In genomic region chr18:55401638-55402191, GRCh38 we compare ENCODE assay signal across 10 cellular contexts.
A peak's percentile ranks its signal among the peaks of the same experiment; 100 is the strongest.
DNase-seq lines count a peak whose midpoint lies in the region; ATAC-seq and TF ChIP-seq lines count a peak whose summit lies in the region.
"Had no signal": no experiment of that assay in that cellular context is flagged by ENCODE, and none has a peak within 500 bp of the region (broad histone marks: within the 10 kb centered on the region; RNA-seq: fewer than 3 reads in every experiment).

No MANE protein-coding gene starts in this region.

- H3K4me1 ChIP-seq in ascending aorta = peaks cover 0 to 14% of the 10 kb centered on the region in 2 donors
- no peaks in the 10 kb centered on the region for H3K4me1 ChIP-seq in right cardiac atrium (ENCODE audit: control insufficient read depth, insufficient read depth, low read length)
- H3K4me1 ChIP-seq in rectal smooth muscle tissue (ENCODE audit: control insufficient read depth, insufficient read depth, low read length) = peaks cover 17% of the 10 kb centered on the region

- no peak overlapping the region for H3K4me3 Mint-ChIP-seq in activated T-cell treated with anti-CD3 and anti-CD28 coated beads, Interleukin-2, amount 50 U/mL, for 4 hours
- H3K4me3 Mint-ChIP-seq: stimulated activated naive B cell treated with anti-CD40 and anti-IgM and Interleukin-4, amounts not matched to agents 10 μg/mL and 1 μg/mL and 100 μg/mL, for 72 hours had no signal

- H3K36me3 ChIP-seq in ascending aorta (no peaks in the 10 kb centered on the region), rectal smooth muscle tissue (ENCODE audit: control insufficient read depth, insufficient read depth, low read length) (no peaks in the 10 kb centered on the region)

- H3K27ac ChIP-seq in ascending aorta = peak overlapping the region; percentile 65 to 72
- peak overlapping the region; percentile 90 for H3K27ac ChIP-seq in right cardiac atrium (ENCODE audit: low read length)
- H3K27ac ChIP-seq in rectal smooth muscle tissue (ENCODE audit: low read depth, low read length) = peak overlapping the region; percentile 79

- H3K9me3 Mint-ChIP-seq in activated T-cell treated with anti-CD3 and anti-CD28 coated beads, Interleukin-2, amount 50 U/mL, for 4 hours = no peaks in the 10 kb centered on the region
- H3K9me3 Mint-ChIP-seq: stimulated activated naive B cell treated with anti-CD40 and anti-IgM and Interleukin-4, amounts not matched to agents 10 μg/mL and 1 μg/mL and 100 μg/mL, for 72 hours had no signal

- H3K36me3 Mint-ChIP-seq in activated T-cell treated with anti-CD3 and anti-CD28 coated beads, Interleukin-2, amount 50 U/mL, for 4 hours (ENCODE audit: insufficient read depth) = no peaks in the 10 kb centered on the region

- ATAC-seq in right cardiac atrium (peak; percentile 73 to 78), HG03565 (IDR thresholded peaks at IDR 0.05; ENCODE audit: unreplicated experiment) (no peak), HG03196 (IDR thresholded peaks at IDR 0.05; ENCODE audit: unreplicated experiment) (no peak)
- no peak for ATAC-seq in activated T-cell treated with anti-CD3 and anti-CD28 coated beads, Interleukin-2, amount 50 U/mL, for 4 hours
- ATAC-seq: stimulated activated naive B cell treated with anti-CD40 and anti-IgM and Interleukin-4, amounts not matched to agents 10 μg/mL and 1 μg/mL and 100 μg/mL, for 72 hours had no signal

- intact Hi-C loops in ascending aorta (cut with DNase I) = loop anchor here (5.0 to 10.0 kb wide), 4 partner anchors 59 to 463 kb away; no protein-coding TSS in a partner anchor
- intact Hi-C loops in right cardiac atrium (cut with DNase I) = loop anchor here in 2 of 4 donors (10.0 kb wide), 2 partner anchors 57 to 77 kb away; no protein-coding TSS in a partner anchor

- no peak overlapping the region for H3K9ac ChIP-seq in rectal smooth muscle tissue (ENCODE audit: low read length)

- H3K27me3 Mint-ChIP-seq in activated T-cell treated with anti-CD3 and anti-CD28 coated beads, Interleukin-2, amount 50 U/mL, for 4 hours (ENCODE audit: low read depth) = peaks cover 3% of the 10 kb centered on the region
- H3K27me3 Mint-ChIP-seq: stimulated activated naive B cell treated with anti-CD40 and anti-IgM and Interleukin-4, amounts not matched to agents 10 μg/mL and 1 μg/mL and 100 μg/mL, for 72 hours had no signal

- TF ChIP-seq CTCF in ascending aorta (IDR thresholded peaks at IDR 0.05) = no peak

- DNase-seq in Daoy (ENCODE audit: low read depth) (peak; percentile 35), ascending aorta (ENCODE audit: low spot score in 2 of 2) (no peak), right cardiac atrium (peak; percentile 24 to 69 (median 48))
- DNase-seq in activated naive CD4-positive, alpha-beta T cell treated with anti-CD3 and anti-CD28 coated beads, Interleukin-2, amount 50 U/mL, for 16 hours = no peak
- DNase-seq in activated T-cell treated with anti-CD3 and anti-CD28 coated beads, Interleukin-2, amount 50 U/mL, for 4 hours = no peak
- DNase-seq: NCI-H1694 treated with DMSO at 0.1 percent for 48 hours; stimulated activated naive B cell treated with anti-CD40 and anti-IgM and Interleukin-4, amounts not matched to agents 10 μg/mL and 1 μg/mL and 100 μg/mL, for 72 hours had no signal

- no peaks in the 10 kb centered on the region for H3K4me1 Mint-ChIP-seq in activated T-cell treated with anti-CD3 and anti-CD28 coated beads, Interleukin-2, amount 50 U/mL, for 4 hours (ENCODE audit: low read depth)

- H3K9me3 ChIP-seq in ascending aorta (no peaks in the 10 kb centered on the region), right cardiac atrium (ENCODE audit: control insufficient read depth, low read length) (no peaks in the 10 kb centered on the region)

- H3K4me3 ChIP-seq in ascending aorta (peak overlapping the region; percentile 58 to 63), right cardiac atrium (ENCODE audit: low read length) (peak overlapping the region; percentile 51), rectal smooth muscle tissue (ENCODE audit: low read length) (peak overlapping the region; percentile 53)

- H3K27me3 ChIP-seq in ascending aorta (no peaks in the 10 kb centered on the region), right cardiac atrium (ENCODE audit: control insufficient read depth, insufficient read depth) (no peaks in the 10 kb centered on the region), rectal smooth muscle tissue (ENCODE audit: control insufficient read depth, insufficient read depth, low read length) (no peaks in the 10 kb centered on the region)

- 11% methylated on average over 12 of the region's 12 CpGs for WGBS in right cardiac atrium

Comparison
In these comparisons a context has a peak if more than half of its experiments do, and no peak if none do; other contexts are left out.
1. DNase-seq: peak in Daoy (single experiment) and right cardiac atrium (3 of 3); none in ascending aorta (0 of 2), activated naive CD4-positive, alpha-beta T cell treated with anti-CD3 and anti-CD28 coated beads, Interleukin-2, amount 50 U/mL, for 16 hours (single experiment) and activated T-cell treated with anti-CD3 and anti-CD28 coated beads, Interleukin-2, amount 50 U/mL, for 4 hours (single experiment).
2. ATAC-seq: peak in right cardiac atrium (2 of 2); none in HG03565 (single experiment), HG03196 (single experiment) and activated T-cell treated with anti-CD3 and anti-CD28 coated beads, Interleukin-2, amount 50 U/mL, for 4 hours (0 of 2).
3. Peak in every context shown above with its lines, with median percentiles within 50 percentile points of each other: H3K27ac ChIP-seq and H3K4me3 ChIP-seq.